27 cellular contexts compared by ENCODE assay signal in the genomic region with DNA sequence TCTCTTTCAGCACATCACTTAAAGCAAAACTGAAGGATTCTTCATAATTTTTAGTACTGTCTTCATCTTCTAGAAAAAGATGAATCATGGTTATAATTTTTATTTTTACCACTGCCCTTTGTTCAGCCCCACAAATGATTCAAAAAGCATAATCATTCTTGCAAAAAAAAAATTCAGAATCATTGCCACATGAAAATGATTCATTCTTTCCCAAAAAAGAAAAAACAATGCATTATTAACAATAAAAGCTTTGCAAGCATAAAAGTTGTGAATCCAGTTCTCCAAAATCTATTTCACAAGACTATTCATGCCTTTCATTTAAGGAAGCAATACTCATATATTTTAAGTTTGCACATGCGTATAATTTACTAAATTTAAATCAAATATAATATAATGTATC.
DNase-seq lines count a peak whose midpoint lies in the region; ATAC-seq and TF ChIP-seq lines count a peak whose summit lies in the region.
"Had no signal": no experiment of that assay in that cellular context is flagged by ENCODE, and none has a peak within 500 bp of the region (broad histone marks: within the 10 kb centered on the region; RNA-seq: fewer than 3 reads in every experiment).

No MANE protein-coding gene starts in this region.

- H2BK15ac ChIP-seq in mesenchymal stem cell (ENCODE audit: low read depth, poor library complexity, severe bottlenecking): no peak overlapping the region

- H2AFZ ChIP-seq in PC-9 (no peak overlapping the region), mesenchymal stem cell (ENCODE audit: low read depth, low read length) (no peak overlapping the region)

- POLR2A ChIA-PET in PC-9 (lab: Charles Lee; ENCODE audit: unreplicated experiment): no interaction called here

- no peak overlapping the region for H2BK5ac ChIP-seq in mesenchymal stem cell (ENCODE audit: low read depth, low read length, poor library complexity, severe bottlenecking)

- H3K9me2 ChIP-seq in PC-9 (ENCODE audit: insufficient read depth): no peaks in the 10 kb centered on the region

- H3K36me3 Mint-ChIP-seq in effector memory CD8-positive, alpha-beta T cell (ENCODE audit: insufficient read depth): peaks cover 3% of the 10 kb centered on the region
- H3K36me3 Mint-ChIP-seq in activated T-helper 17 cell treated with anti-CD3 and anti-CD28 coated beads, Interleukin-2, amount 50 U/mL, for 72 hours (ENCODE audit: low read depth): no peaks in the 10 kb centered on the region
- H3K36me3 Mint-ChIP-seq: CD4-positive, CD25-positive, alpha-beta regulatory T cell had no signal

- BruUV-seq in PC-9 (replicated peaks; lab: Mats Ljungman, UMichigan): no TSS peak

- peaks cover 0 to 33% of the 10 kb centered on the region in 2 donors for H3K27me3 Mint-ChIP-seq in effector memory CD8-positive, alpha-beta T cell
- H3K27me3 Mint-ChIP-seq in activated T-helper 17 cell treated with anti-CD3 and anti-CD28 coated beads, Interleukin-2, amount 50 U/mL, for 72 hours: peaks cover 5% of the 10 kb centered on the region

- H3K4me3 ChIP-seq in PC-9: no peak overlapping the region
- no peak overlapping the region for H3K4me3 ChIP-seq in mesenchymal stem cell (ENCODE audit: insufficient read depth in 1 of 2, low read depth in 1 of 2, low read length in 2 of 2)
- no peak overlapping the region for H3K4me3 ChIP-seq in MG63
- H3K4me3 ChIP-seq: heart left ventricle, left lung, right lobe of liver had no signal

- no peak overlapping the region for H3K4me3 Mint-ChIP-seq in effector memory CD8-positive, alpha-beta T cell
- no peak overlapping the region for H3K4me3 Mint-ChIP-seq in activated T-helper 17 cell treated with anti-CD3 and anti-CD28 coated beads, Interleukin-2, amount 50 U/mL, for 72 hours
- H3K4me3 Mint-ChIP-seq: activated CD8-positive, alpha-beta T cell treated with anti-CD3 and anti-CD28 coated beads, Interleukin-2, amount 10 ng/mL, durations not matched to agents 7 days and 5 days; CD4-positive, CD25-positive, alpha-beta regulatory T cell had no signal

- DNase-seq in CD1c-positive myeloid dendritic cell (ENCODE audit: extremely low spot score) (peak; percentile 51), PC-9 (peak in 1 of 2 experiments; percentile 38), mesenchymal stem cell (no peak), MG63 (no peak)
- no peak for DNase-seq in effector memory CD8-positive, alpha-beta T cell
- DNase-seq: activated CD4-positive, alpha-beta T cell treated with anti-CD3 and anti-CD28 coated beads for 1 hour; activated CD8-positive, alpha-beta T cell treated with anti-CD3 and anti-CD28 coated beads, Interleukin-2, amount 10 ng/mL, durations not matched to agents 7 days and 5 days; activated naive CD4-positive, alpha-beta T cell; amniotic stem cell; caudate nucleus; CD4-positive, CD25-positive, alpha-beta regulatory T cell; DMS 273 treated with DMSO at 0.1 percent for 48 hours; heart left ventricle; Karpas-422; left lung; NCI-H1092 treated with DMSO at 0.1 percent for 48 hours; NCI-H2029 treated with DMSO at 0.1 percent for 48 hours; NCI-H446; posterior cingulate gyrus; right lobe of liver; stimulated activated CD4-positive, alpha-beta T cell treated with anti-CD3 and anti-CD28 coated beads, Interleukin-15, amount 100 ng/mL, for 24 hours; stimulated activated CD8-positive, alpha-beta memory T cell treated with anti-CD3 and anti-CD28 coated beads, Interleukin-4, amount 100 ng/mL, for 48 hours; T-helper 1 cell had no signal

- H3K4me1 ChIP-seq in PC-9 (replicated peaks; ENCODE audit: insufficient read depth) (peaks cover 10% of the 10 kb centered on the region; the same call in 1 of the 2 replicates), mesenchymal stem cell (ENCODE audit: control insufficient read depth, insufficient read depth, low read depth, low read length) (no peaks in the 10 kb centered on the region)
- H3K4me1 ChIP-seq: left lung, right lobe of liver had no signal

- intact Hi-C loops in PC-9 (cut with micrococcal nuclease; ENCODE audit: unreplicated experiment): loop anchor here (10.0 kb wide), 1 partner anchor 178 kb away; no protein-coding TSS in a partner anchor

- no peaks in the 10 kb centered on the region for H3K4me1 Mint-ChIP-seq in effector memory CD8-positive, alpha-beta T cell (ENCODE audit: low read depth in 2 of 2)
- no peaks in the 10 kb centered on the region for H3K4me1 Mint-ChIP-seq in activated T-helper 17 cell treated with anti-CD3 and anti-CD28 coated beads, Interleukin-2, amount 50 U/mL, for 72 hours
- H3K4me1 Mint-ChIP-seq: CD4-positive, CD25-positive, alpha-beta regulatory T cell had no signal

- no peaks in the 10 kb centered on the region for H3K79me1 ChIP-seq in mesenchymal stem cell (replicated peaks; ENCODE audit: low read length, poor library complexity, severe bottlenecking)

- no peak overlapping the region for H4K8ac ChIP-seq in mesenchymal stem cell (ENCODE audit: low read length)

- CTCF ChIA-PET in PC-9 (lab: Charles Lee): no interaction called here

- no peaks in the 10 kb centered on the region for H3K79me2 ChIP-seq in PC-9 (ENCODE audit: low read depth)

- WGBS in mesenchymal stem cell: no CpG with 5 or more reads among the region's 1 CpG

- no peak overlapping the region for H3K27ac Mint-ChIP-seq in effector memory CD8-positive, alpha-beta T cell
- H3K27ac Mint-ChIP-seq in activated T-helper 17 cell treated with anti-CD3 and anti-CD28 coated beads, Interleukin-2, amount 50 U/mL, for 72 hours: no peak overlapping the region
- H3K27ac Mint-ChIP-seq: activated CD8-positive, alpha-beta T cell treated with anti-CD3 and anti-CD28 coated beads, Interleukin-2, amount 10 ng/mL, durations not matched to agents 7 days and 5 days; CD4-positive, CD25-positive, alpha-beta regulatory T cell had no signal

- H3K27me3 ChIP-seq in PC-9 (ENCODE audit: insufficient read depth, low read depth) (no peaks in the 10 kb centered on the region), mesenchymal stem cell (ENCODE audit: control insufficient read depth in 1 of 2, insufficient read depth in 1 of 2, low read length in 2 of 2) (no peaks in the 10 kb centered on the region), MG63 (no peaks in the 10 kb centered on the region)
- H3K27me3 ChIP-seq: heart left ventricle, left lung, right lobe of liver had no signal

- H3K23ac ChIP-seq in mesenchymal stem cell (ENCODE audit: low read length in 2 of 2): no peak overlapping the region

- H3F3A ChIP-seq in PC-9 (ENCODE audit: insufficient read depth, low read depth): no peaks in the 10 kb centered on the region

- H3K27ac ChIP-seq in PC-9: peak overlapping the region; percentile 29; the same call in 1 of the 2 replicates
- H3K27ac ChIP-seq in mesenchymal stem cell (ENCODE audit: low read length, poor library complexity, severe bottlenecking): no peak overlapping the region
- H3K27ac ChIP-seq: left lung, right lobe of liver had no signal

- H3K9me3 ChIP-seq in PC-9 (ENCODE audit: insufficient read depth, low read depth) (no peaks in the 10 kb centered on the region; the same call in 1 of the 2 replicates), mesenchymal stem cell (ENCODE audit: control insufficient read depth, low read length) (no peaks in the 10 kb centered on the region), MG63 (no peaks in the 10 kb centered on the region; the same call in 1 of the 2 replicates)
- H3K9me3 ChIP-seq: heart left ventricle, left lung, right lobe of liver had no signal

- no peaks in the 10 kb centered on the region for H3K9me3 Mint-ChIP-seq in effector memory CD8-positive, alpha-beta T cell
- H3K9me3 Mint-ChIP-seq in activated T-helper 17 cell treated with anti-CD3 and anti-CD28 coated beads, Interleukin-2, amount 50 U/mL, for 72 hours: no peaks in the 10 kb centered on the region
- H3K9me3 Mint-ChIP-seq: CD4-positive, CD25-positive, alpha-beta regulatory T cell had no signal

- H4K91ac ChIP-seq in mesenchymal stem cell (ENCODE audit: low read length): no peak overlapping the region

- H3K36me3 ChIP-seq in PC-9 (ENCODE audit: low read depth) (no peaks in the 10 kb centered on the region), mesenchymal stem cell (ENCODE audit: control insufficient read depth in 1 of 2, insufficient read depth in 2 of 2, low read depth in 1 of 2, low read length in 2 of 2) (no peaks in the 10 kb centered on the region), MG63 (no peaks in the 10 kb centered on the region)
- H3K36me3 ChIP-seq: heart left ventricle, left lung, right lobe of liver had no signal

- H3K14ac ChIP-seq in mesenchymal stem cell (ENCODE audit: low read length in 2 of 2): no peak overlapping the region

- TF ChIP-seq CTCF in PC-9 (conservative IDR thresholded peaks at IDR 0.05): no peak

- no peak overlapping the region for H2BK120ac ChIP-seq in mesenchymal stem cell (ENCODE audit: low read depth, low read length)

- H3K4me2 ChIP-seq in PC-9 (no peak overlapping the region), mesenchymal stem cell (ENCODE audit: low read length, poor library complexity, severe bottlenecking) (no peak overlapping the region)

- H4K20me1 ChIP-seq in PC-9 (ENCODE audit: insufficient read depth): no peaks in the 10 kb centered on the region

- H3K18ac ChIP-seq in mesenchymal stem cell (ENCODE audit: low read depth in 1 of 2, low read length in 2 of 2): no peak overlapping the region

- peak overlapping the region; percentile 86 for H3K9ac ChIP-seq in mesenchymal stem cell (ENCODE audit: low read length)

- no peak overlapping the region for H3K4ac ChIP-seq in mesenchymal stem cell (ENCODE audit: low read depth in 1 of 2, low read length in 2 of 2)

- ATAC-seq in esophagus mucosa: peak; percentile 44
- no peak for ATAC-seq in GM18511 (IDR thresholded peaks at IDR 0.05; ENCODE audit: unreplicated experiment)
- ATAC-seq in effector memory CD8-positive, alpha-beta T cell (replicated peaks): no peak
- no peak for ATAC-seq in activated T-helper 17 cell treated with anti-CD3 and anti-CD28 coated beads, Interleukin-2, amount 50 U/mL, for 72 hours (replicated peaks)
- ATAC-seq: activated CD8-positive, alpha-beta T cell treated with anti-CD3 and anti-CD28 coated beads, Interleukin-2, amount 10 ng/mL, durations not matched to agents 7 days and 5 days; HCT116; heart left ventricle; left lung; right lobe of liver had no signal

- no peak overlapping the region for H2AK5ac ChIP-seq in mesenchymal stem cell (ENCODE audit: low read length, severe bottlenecking)

- no peak overlapping the region for H2BK12ac ChIP-seq in mesenchymal stem cell (ENCODE audit: low read length in 2 of 2)
